Comparison of ENCODE assay signal across 10 cellular contexts in genomic region chr6:54617730-54618129, GRCh38.
DNase-seq lines count a peak whose midpoint lies in the region; ATAC-seq and TF ChIP-seq lines count a peak whose summit lies in the region.
"Had no signal": no experiment of that assay in that cellular context is flagged by ENCODE, and none has a peak within 500 bp of the region (broad histone marks: within the 10 kb centered on the region; RNA-seq: fewer than 3 reads in every experiment).

No MANE protein-coding gene starts in this region.

- H3K4me3 ChIP-seq in astrocyte of the cerebellum (ENCODE audit: low read depth, low read length) (no peak overlapping the region), smooth muscle cell (no peak overlapping the region)

- H3K27me3 ChIP-seq in smooth muscle cell (ENCODE audit: low read depth): no peaks in the 10 kb centered on the region

- peak overlapping the region; percentile 36 for H3K27ac ChIP-seq in smooth muscle cell (ENCODE audit: low read depth)

- TF ChIP-seq CTCF in astrocyte of the cerebellum (IDR thresholded peaks at IDR 0.05; ENCODE audit: low read depth, low read length, missing control alignments) (no peak), smooth muscle cell (IDR thresholded peaks at IDR 0.05; ENCODE audit: borderline replicate concordance, insufficient read depth, poor library complexity, severe bottlenecking) (no peak)

- H3K4me2 ChIP-seq in smooth muscle cell: peak overlapping the region; percentile 36

- no peak overlapping the region for H2AFZ ChIP-seq in smooth muscle cell (ENCODE audit: low read depth)

- no peaks in the 10 kb centered on the region for H3K36me3 ChIP-seq in smooth muscle cell (ENCODE audit: low read depth)

- H3K4me1 ChIP-seq in smooth muscle cell (ENCODE audit: low read depth): peaks cover 11% of the 10 kb centered on the region

- no peaks in the 10 kb centered on the region for H3K79me2 ChIP-seq in smooth muscle cell (ENCODE audit: low read depth)

- DNase-seq in HCEC 1CT (peak; percentile 96), astrocyte of the cerebellum (ENCODE audit: low read depth) (peak; percentile 62), hepatic stellate cell (ENCODE audit: low spot score) (peak; percentile 1), smooth muscle cell (lab: John Stamatoyannopoulos, UW; ENCODE audit: unreplicated experiment) (no peak), NCI-H187 (lab: John Stamatoyannopoulos, UW) (no peak), NCI-H2081 (lab: John Stamatoyannopoulos, UW) (no peak)
- DNase-seq: activated CD4-positive, alpha-beta T cell treated with anti-CD3 and anti-CD28 coated beads, Interleukin-2, amount 50 U/mL, for 48 hours; activated naive CD4-positive, alpha-beta T cell had no signal

- in situ Hi-C loops in astrocyte of the cerebellum (cut with HindIII; ENCODE audit: low sequenced_read_pairs): no loop called here

- 0% methylated on average over 1 of the region's 1 CpG for WGBS in smooth muscle cell (ENCODE audit: low lambda C conversion rate)

- no peaks in the 10 kb centered on the region for H3K9me3 ChIP-seq in smooth muscle cell (replicated peaks; ENCODE audit: low read depth)

- no peaks in the 10 kb centered on the region for H3F3A ChIP-seq in smooth muscle cell (ENCODE audit: low read depth)

- no peaks in the 10 kb centered on the region for H4K20me1 ChIP-seq in smooth muscle cell (ENCODE audit: low read depth)

- ATAC-seq in HG02588 (IDR thresholded peaks at IDR 0.05; ENCODE audit: unreplicated experiment) (no peak), GM21367 (IDR thresholded peaks at IDR 0.05; ENCODE audit: unreplicated experiment) (no peak)

- H3K9ac ChIP-seq in smooth muscle cell (ENCODE audit: low read depth): no peak overlapping the region

Comparison
In these comparisons a context has a peak if more than half of its experiments do, and no peak if none do; other contexts are left out.
1. DNase-seq: peak in HCEC 1CT (single experiment), astrocyte of the cerebellum (single experiment) and hepatic stellate cell (single experiment); none in smooth muscle cell (single experiment), NCI-H187 (0 of 2) and NCI-H2081 (0 of 2).